ENCODE assay signal across 17 cellular contexts in genomic region chr3:184807549-184807948, GRCh38. TPM values are rescaled to one million over a fixed set of nuclear protein-coding genes. Genes with fewer than 3 reads are reported as not detected.
A peak's percentile ranks its signal among the peaks of the same experiment; 100 is the strongest.
DNase-seq lines count a peak whose midpoint lies in the region; ATAC-seq and TF ChIP-seq lines count a peak whose summit lies in the region.
"Had no signal": no experiment of that assay in that cellular context is flagged by ENCODE, and none has a peak within 500 bp of the region (broad histone marks: within the 10 kb centered on the region; RNA-seq: fewer than 3 reads in every experiment).

No MANE protein-coding gene starts in this region.

- TF ChIP-seq POLR2A in gastrocnemius medialis (IDR thresholded peaks at IDR 0.05): no peak

- no peak overlapping the region for H3K4me3 ChIP-seq in gastrocnemius medialis
- H3K4me3 ChIP-seq: MG63, SJSA1 had no signal

- H3K27ac ChIP-seq in gastrocnemius medialis: peak overlapping the region; percentile 82 to 89 (median 85)
- H3K27ac ChIP-seq: 22Rv1, SJSA1 had no signal

- DNase-seq in DMS 273 (lab: John Stamatoyannopoulos, UW; ENCODE audit: unreplicated experiment): peak; percentile 50
- no peak for DNase-seq in DMS 273 treated with DMSO at 0.1 percent for 48 hours (lab: John Stamatoyannopoulos, UW)
- peak; percentile 73 for DNase-seq in NCI-H1694 (lab: John Stamatoyannopoulos, UW)
- peak; percentile 65 for DNase-seq in cerebellar cortex (ENCODE audit: low spot score)
- no peak for DNase-seq in gastrocnemius medialis
- no peak for DNase-seq in islet precursor cell
- DNase-seq: CD8-positive, alpha-beta memory T cell; DMS53; MG63; NCI-H187 treated with DMSO at 0.1 percent for 48 hours; NCI-H2107; NCI-H2227 treated with DMSO at 0.1 percent for 48 hours; NCI-H748 treated with DMSO at 0.1 percent for 48 hours had no signal

- no peaks in the 10 kb centered on the region for H3K36me3 ChIP-seq in gastrocnemius medialis
- H3K36me3 ChIP-seq: MG63 had no signal

- intact Hi-C loops in gastrocnemius medialis (cut with DNase I; ENCODE audit: low total_unique reads): loop anchor here (5.0 kb wide), 1 partner anchor 95 kb away; the partner anchor contains the start of gene MAGEF1

- in situ Hi-C loops in gastrocnemius medialis (cut with MboI; ENCODE audit: low sequenced_read_pairs in 4 of 4): loop anchor here in 1 of 4 donors (25.0 kb wide), 1 partner anchor 445 kb away; the partner anchor contains the start of genes CLCN2 and POLR2H

- ATAC-seq in gastrocnemius medialis (no peak), HG03439 (IDR thresholded peaks at IDR 0.05; ENCODE audit: unreplicated experiment) (no peak), HG03565 (IDR thresholded peaks at IDR 0.05; ENCODE audit: unreplicated experiment) (no peak)

- no peaks in the 10 kb centered on the region for H3K9me3 ChIP-seq in gastrocnemius medialis
- H3K9me3 ChIP-seq: MG63, SJSA1 had no signal

- no peaks in the 10 kb centered on the region for H3K27me3 ChIP-seq in gastrocnemius medialis
- H3K27me3 ChIP-seq: MG63, SJSA1 had no signal

- H3K4me1 ChIP-seq in gastrocnemius medialis: peaks cover 22 to 28% of the 10 kb centered on the region in 2 donors

- TF ChIP-seq CTCF in gastrocnemius medialis (IDR thresholded peaks at IDR 0.05 in 4 of 5, conservative IDR thresholded peaks at IDR 0.05 in 1 of 5): no peak

RNA-seq across cellular contexts. Expression of gene VPS8, which starts 4.4 kb away (rescaled TPM):
- total RNA-seq in gastrocnemius medialis: 10 to 100 TPM; 37.2 to 64.1 (median 51.2) TPM

Comparison
In these comparisons a context has a peak if more than half of its experiments do, and no peak if none do; other contexts are left out.
1. DNase-seq: peak in DMS 273 (single experiment), NCI-H1694 (single experiment) and cerebellar cortex (single experiment); none in DMS 273 treated with DMSO at 0.1 percent for 48 hours (single experiment), gastrocnemius medialis (0 of 2) and islet precursor cell (single experiment).